Comparison of ENCODE assay signal across 9 cellular contexts in the genomic region with DNA sequence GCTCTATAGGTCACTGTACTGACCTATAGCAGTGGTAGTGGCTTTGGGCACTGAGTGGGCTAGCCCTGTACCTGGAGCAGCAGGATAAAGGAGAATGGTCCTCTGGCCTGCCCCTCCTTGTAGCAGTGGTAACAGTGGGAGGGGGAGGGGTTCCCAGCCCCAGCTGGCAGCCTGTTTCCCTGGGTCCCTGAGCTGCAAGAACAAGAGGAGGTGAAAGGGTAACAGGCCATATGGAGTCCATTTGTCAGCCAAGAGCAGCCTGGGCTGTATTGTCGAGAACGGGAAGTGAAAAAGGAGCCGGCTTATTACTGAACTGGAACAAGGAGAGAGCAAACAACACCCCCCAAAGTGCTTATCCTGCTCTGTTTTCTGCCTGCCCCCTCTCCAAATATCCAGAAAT.
A peak's percentile ranks its signal among the peaks of the same experiment; 100 is the strongest.
DNase-seq lines count a peak whose midpoint lies in the region; ATAC-seq and TF ChIP-seq lines count a peak whose summit lies in the region.
"Had no signal": no experiment of that assay in that cellular context is flagged by ENCODE, and none has a peak within 500 bp of the region (broad histone marks: within the 10 kb centered on the region; RNA-seq: fewer than 3 reads in every experiment).

No MANE protein-coding gene starts in this region.

- peaks cover 2% of the 10 kb centered on the region for H3K27me3 Mint-ChIP-seq in GM23338 (ENCODE audit: insufficient read depth, low read depth, poor library complexity)

- H3K27ac ChIP-seq in GM23338 (ENCODE audit: low read depth) (no peak overlapping the region), substantia nigra (ENCODE audit: low read depth, low read length, poor library complexity, severe bottlenecking) (peak overlapping the region; percentile 52)
- H3K27ac ChIP-seq: VCaP had no signal

- no peak overlapping the region for H3K4me2 ChIP-seq in GM23338

- H3K9me3 Mint-ChIP-seq in GM23338, result no peaks in the 10 kb centered on the region

- no peaks in the 10 kb centered on the region for H3K79me2 ChIP-seq in GM23338 (replicated peaks; ENCODE audit: insufficient read depth)

- no peak overlapping the region for H3K4me3 ChIP-seq in GM23338

- ATAC-seq in GM23338, result peak; percentile 20; the same call in 2 of the 3 replicates
- no peak for ATAC-seq in HG03469 (IDR thresholded peaks at IDR 0.05; ENCODE audit: unreplicated experiment)

- no peak overlapping the region for H3K4me3 Mint-ChIP-seq in GM23338

- H3K36me3 ChIP-seq in GM23338 (ENCODE audit: insufficient read depth), result no peaks in the 10 kb centered on the region

- H2AFZ ChIP-seq in GM23338, result no peak overlapping the region

- peaks cover 22% of the 10 kb centered on the region for H3K4me1 ChIP-seq in GM23338 (ENCODE audit: insufficient read depth)

- no peaks in the 10 kb centered on the region for H4K20me1 ChIP-seq in GM23338 (replicated peaks; ENCODE audit: insufficient read depth)

- DNase-seq in DMS53 (lab: John Stamatoyannopoulos, UW) (peak; percentile 86), GM23338 (ENCODE audit: low spot score) (no peak), NCI-H2196 (lab: John Stamatoyannopoulos, UW; ENCODE audit: unreplicated experiment) (peak; percentile 69), fibroblast of gingiva (ENCODE audit: low read depth) (peak; percentile 48), substantia nigra (lab: John Stamatoyannopoulos, UW) (peak in 11 of 49 donors; percentile 13 to 54 (median 34)), epidermal melanocyte (ENCODE audit: insufficient read length, low spot score) (no peak), superior temporal gyrus (ENCODE audit: extremely low spot score) (no peak)

- no peaks in the 10 kb centered on the region for H3K27me3 ChIP-seq in GM23338 (ENCODE audit: insufficient read depth)

- no peaks in the 10 kb centered on the region for H3K9me2 ChIP-seq in GM23338 (ENCODE audit: insufficient read depth)

- no peaks in the 10 kb centered on the region for H3F3A ChIP-seq in GM23338 (replicated peaks; ENCODE audit: low read depth)

- H3K36me3 Mint-ChIP-seq in GM23338 (ENCODE audit: low read depth), result no peaks in the 10 kb centered on the region

- H3K4me1 Mint-ChIP-seq in GM23338, result peaks cover 43% of the 10 kb centered on the region

- TF ChIP-seq CTCF in GM23338 (conservative IDR thresholded peaks at IDR 0.05; ENCODE audit: low read depth in 2 of 2), result no peak

- no peak overlapping the region for H3K27ac Mint-ChIP-seq in GM23338

TF ChIP-seq in GM23338, 12 proteins besides CTCF, POLR2A, EP300 and RAD21 (continues in another document):
- TF ChIP-seq ZNF331 (CRISPR knock-in tag; IDR thresholded peaks at IDR 0.05; ENCODE audit: low read depth) (no peak), POLR2AphosphoS5 (IDR thresholded peaks at IDR 0.05; ENCODE audit: low read depth) (no peak), JUNB (IDR thresholded peaks at IDR 0.05; ENCODE audit: unreplicated experiment) (no peak), CREB1 (CRISPR knock-in tag; IDR thresholded peaks at IDR 0.05; ENCODE audit: low read depth) (no peak), EZH2phosphoT487 (IDR thresholded peaks at IDR 0.05; ENCODE audit: unreplicated experiment) (no peak), NANOG (IDR thresholded peaks at IDR 0.05; ENCODE audit: borderline replicate concordance) (no peak), EZH2 (IDR thresholded peaks at IDR 0.05; ENCODE audit: low read depth, unreplicated experiment) (no peak), STAT1 (IDR thresholded peaks at IDR 0.05; ENCODE audit: unreplicated experiment) (no peak)
- TF ChIP-seq, protein P1, sequence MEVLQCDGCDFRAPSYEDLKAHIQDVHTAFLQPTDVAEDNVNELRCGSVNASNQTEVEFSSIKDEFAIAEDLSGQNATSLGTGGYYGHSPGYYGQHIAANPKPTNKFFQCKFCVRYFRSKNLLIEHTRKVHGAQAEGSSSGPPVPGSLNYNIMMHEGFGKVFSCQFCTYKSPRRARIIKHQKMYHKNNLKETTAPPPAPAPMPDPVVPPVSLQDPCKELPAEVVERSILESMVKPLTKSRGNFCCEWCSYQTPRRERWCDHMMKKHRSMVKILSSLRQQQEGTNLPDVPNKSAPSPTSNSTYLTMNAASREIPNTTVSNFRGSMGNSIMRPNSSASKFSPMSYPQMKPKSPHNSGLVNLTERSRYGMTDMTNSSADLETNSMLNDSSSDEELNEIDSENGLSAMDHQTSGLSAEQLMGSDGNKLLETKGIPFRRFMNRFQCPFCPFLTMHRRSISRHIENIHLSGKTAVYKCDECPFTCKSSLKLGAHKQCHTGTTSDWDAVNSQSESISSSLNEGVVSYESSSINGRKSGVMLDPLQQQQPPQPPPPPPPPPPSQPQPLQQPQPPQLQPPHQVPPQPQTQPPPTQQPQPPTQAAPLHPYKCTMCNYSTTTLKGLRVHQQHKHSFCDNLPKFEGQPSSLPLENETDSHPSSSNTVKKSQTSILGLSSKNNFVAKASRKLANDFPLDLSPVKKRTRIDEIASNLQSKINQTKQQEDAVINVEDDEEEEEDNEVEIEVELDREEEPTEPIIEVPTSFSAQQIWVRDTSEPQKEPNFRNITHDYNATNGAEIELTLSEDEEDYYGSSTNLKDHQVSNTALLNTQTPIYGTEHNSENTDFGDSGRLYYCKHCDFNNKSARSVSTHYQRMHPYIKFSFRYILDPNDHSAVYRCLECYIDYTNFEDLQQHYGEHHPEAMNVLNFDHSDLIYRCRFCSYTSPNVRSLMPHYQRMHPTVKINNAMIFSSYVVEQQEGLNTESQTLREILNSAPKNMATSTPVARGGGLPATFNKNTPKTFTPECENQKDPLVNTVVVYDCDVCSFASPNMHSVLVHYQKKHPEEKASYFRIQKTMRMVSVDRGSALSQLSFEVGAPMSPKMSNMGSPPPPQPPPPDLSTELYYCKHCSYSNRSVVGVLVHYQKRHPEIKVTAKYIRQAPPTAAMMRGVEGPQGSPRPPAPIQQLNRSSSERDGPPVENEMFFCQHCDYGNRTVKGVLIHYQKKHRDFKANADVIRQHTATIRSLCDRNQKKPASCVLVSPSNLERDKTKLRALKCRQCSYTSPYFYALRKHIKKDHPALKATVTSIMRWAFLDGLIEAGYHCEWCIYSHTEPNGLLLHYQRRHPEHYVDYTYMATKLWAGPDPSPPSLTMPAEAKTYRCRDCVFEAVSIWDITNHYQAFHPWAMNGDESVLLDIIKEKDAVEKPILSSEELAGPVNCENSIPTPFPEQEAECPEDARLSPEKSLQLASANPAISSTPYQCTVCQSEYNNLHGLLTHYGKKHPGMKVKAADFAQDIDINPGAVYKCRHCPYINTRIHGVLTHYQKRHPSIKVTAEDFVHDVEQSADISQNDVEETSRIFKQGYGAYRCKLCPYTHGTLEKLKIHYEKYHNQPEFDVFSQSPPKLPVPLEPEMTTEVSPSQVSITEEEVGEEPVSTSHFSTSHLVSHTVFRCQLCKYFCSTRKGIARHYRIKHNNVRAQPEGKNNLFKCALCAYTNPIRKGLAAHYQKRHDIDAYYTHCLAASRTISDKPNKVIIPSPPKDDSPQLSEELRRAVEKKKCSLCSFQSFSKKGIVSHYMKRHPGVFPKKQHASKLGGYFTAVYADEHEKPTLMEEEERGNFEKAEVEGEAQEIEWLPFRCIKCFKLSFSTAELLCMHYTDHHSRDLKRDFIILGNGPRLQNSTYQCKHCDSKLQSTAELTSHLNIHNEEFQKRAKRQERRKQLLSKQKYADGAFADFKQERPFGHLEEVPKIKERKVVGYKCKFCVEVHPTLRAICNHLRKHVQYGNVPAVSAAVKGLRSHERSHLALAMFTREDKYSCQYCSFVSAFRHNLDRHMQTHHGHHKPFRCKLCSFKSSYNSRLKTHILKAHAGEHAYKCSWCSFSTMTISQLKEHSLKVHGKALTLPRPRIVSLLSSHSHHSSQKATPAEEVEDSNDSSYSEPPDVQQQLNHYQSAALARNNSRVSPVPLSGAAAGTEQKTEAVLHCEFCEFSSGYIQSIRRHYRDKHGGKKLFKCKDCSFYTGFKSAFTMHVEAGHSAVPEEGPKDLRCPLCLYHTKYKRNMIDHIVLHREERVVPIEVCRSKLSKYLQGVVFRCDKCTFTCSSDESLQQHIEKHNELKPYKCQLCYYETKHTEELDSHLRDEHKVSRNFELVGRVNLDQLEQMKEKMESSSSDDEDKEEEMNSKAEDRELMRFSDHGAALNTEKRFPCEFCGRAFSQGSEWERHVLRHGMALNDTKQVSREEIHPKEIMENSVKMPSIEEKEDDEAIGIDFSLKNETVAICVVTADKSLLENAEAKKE (CRISPR knock-in tag; IDR thresholded peaks at IDR 0.05), result no peak
- TF ChIP-seq, protein P2, sequence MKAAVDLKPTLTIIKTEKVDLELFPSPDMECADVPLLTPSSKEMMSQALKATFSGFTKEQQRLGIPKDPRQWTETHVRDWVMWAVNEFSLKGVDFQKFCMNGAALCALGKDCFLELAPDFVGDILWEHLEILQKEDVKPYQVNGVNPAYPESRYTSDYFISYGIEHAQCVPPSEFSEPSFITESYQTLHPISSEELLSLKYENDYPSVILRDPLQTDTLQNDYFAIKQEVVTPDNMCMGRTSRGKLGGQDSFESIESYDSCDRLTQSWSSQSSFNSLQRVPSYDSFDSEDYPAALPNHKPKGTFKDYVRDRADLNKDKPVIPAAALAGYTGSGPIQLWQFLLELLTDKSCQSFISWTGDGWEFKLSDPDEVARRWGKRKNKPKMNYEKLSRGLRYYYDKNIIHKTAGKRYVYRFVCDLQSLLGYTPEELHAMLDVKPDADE (IDR thresholded peaks at IDR 0.05), result no peak
- TF ChIP-seq, protein P3, sequence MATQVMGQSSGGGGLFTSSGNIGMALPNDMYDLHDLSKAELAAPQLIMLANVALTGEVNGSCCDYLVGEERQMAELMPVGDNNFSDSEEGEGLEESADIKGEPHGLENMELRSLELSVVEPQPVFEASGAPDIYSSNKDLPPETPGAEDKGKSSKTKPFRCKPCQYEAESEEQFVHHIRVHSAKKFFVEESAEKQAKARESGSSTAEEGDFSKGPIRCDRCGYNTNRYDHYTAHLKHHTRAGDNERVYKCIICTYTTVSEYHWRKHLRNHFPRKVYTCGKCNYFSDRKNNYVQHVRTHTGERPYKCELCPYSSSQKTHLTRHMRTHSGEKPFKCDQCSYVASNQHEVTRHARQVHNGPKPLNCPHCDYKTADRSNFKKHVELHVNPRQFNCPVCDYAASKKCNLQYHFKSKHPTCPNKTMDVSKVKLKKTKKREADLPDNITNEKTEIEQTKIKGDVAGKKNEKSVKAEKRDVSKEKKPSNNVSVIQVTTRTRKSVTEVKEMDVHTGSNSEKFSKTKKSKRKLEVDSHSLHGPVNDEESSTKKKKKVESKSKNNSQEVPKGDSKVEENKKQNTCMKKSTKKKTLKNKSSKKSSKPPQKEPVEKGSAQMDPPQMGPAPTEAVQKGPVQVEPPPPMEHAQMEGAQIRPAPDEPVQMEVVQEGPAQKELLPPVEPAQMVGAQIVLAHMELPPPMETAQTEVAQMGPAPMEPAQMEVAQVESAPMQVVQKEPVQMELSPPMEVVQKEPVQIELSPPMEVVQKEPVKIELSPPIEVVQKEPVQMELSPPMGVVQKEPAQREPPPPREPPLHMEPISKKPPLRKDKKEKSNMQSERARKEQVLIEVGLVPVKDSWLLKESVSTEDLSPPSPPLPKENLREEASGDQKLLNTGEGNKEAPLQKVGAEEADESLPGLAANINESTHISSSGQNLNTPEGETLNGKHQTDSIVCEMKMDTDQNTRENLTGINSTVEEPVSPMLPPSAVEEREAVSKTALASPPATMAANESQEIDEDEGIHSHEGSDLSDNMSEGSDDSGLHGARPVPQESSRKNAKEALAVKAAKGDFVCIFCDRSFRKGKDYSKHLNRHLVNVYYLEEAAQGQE (IDR thresholded peaks at IDR 0.05; ENCODE audit: unreplicated experiment), result no peak

Comparison
In these comparisons a context has a peak if more than half of its experiments do, and no peak if none do; other contexts are left out.
1. DNase-seq: peak in DMS53 (single experiment), NCI-H2196 (single experiment) and fibroblast of gingiva (single experiment); none in GM23338 (single experiment), epidermal melanocyte (single experiment) and superior temporal gyrus (single experiment).